In genomic region chr3:143170676-143171075, GRCh38 we compare ENCODE assay signal across 9 cellular contexts. TPM values are rescaled to one million over a fixed set of nuclear protein-coding genes. Genes with fewer than 3 reads are reported as not detected.
DNase-seq lines count a peak whose midpoint lies in the region; FAIRE-seq lines count a peak whose summit lies in the region.
"Had no signal": no experiment of that assay in that cellular context is flagged by ENCODE, and none has a peak within 500 bp of the region (broad histone marks: within the 10 kb centered on the region; RNA-seq: fewer than 3 reads in every experiment).

No MANE protein-coding gene starts in this region.

- no peaks in the 10 kb centered on the region for H3K9me3 ChIP-seq in skeletal muscle tissue (ENCODE audit: control insufficient read depth in 3 of 3, low read length in 3 of 3)

- H3K36me3 ChIP-seq in skeletal muscle tissue (ENCODE audit: control insufficient read depth in 3 of 3, insufficient read depth in 3 of 3, low read length in 3 of 3) = no peaks in the 10 kb centered on the region

- peak overlapping the region; percentile 33 for H3K27ac ChIP-seq in skeletal muscle tissue (ENCODE audit: low read depth, low read length)

- H3K36me3 Mint-ChIP-seq in activated CD4-positive, alpha-beta T cell treated with anti-CD3 and anti-CD28 coated beads, Interleukin-2, amount 10 ng/mL, durations not matched to agents 7 days and 5 days (ENCODE audit: low read depth) = peaks cover 25% of the 10 kb centered on the region

- H3K4me3 ChIP-seq in skeletal muscle tissue (ENCODE audit: low read length in 3 of 3) = no peak overlapping the region

- no peaks in the 10 kb centered on the region for H3K27me3 Mint-ChIP-seq in activated CD4-positive, alpha-beta T cell treated with anti-CD3 and anti-CD28 coated beads, Interleukin-2, amount 10 ng/mL, durations not matched to agents 7 days and 5 days

- H3K4me1 ChIP-seq in skeletal muscle tissue (ENCODE audit: control insufficient read depth in 3 of 3, insufficient read depth in 3 of 3, low read length in 3 of 3) = peaks cover 0 to 9% (median 0%) of the 10 kb centered on the region in 3 donors

- no peak for FAIRE-seq in RCC 7860 (lab: Jason Lieb, UNC)

- POLR2A ChIA-PET in activated CD4-positive, alpha-beta T cell treated with anti-CD3 and anti-CD28 coated beads, Interleukin-2, amount 10 ng/mL, durations not matched to agents 7 days and 5 days (lab: Charles Lee) = interaction anchor here (0.7 kb wide), 1 partner anchor 27 kb away, joined by 4 read pairs; no protein-coding TSS in a partner anchor

- no peak overlapping the region for H3K4me3 Mint-ChIP-seq in activated CD4-positive, alpha-beta T cell treated with anti-CD3 and anti-CD28 coated beads, Interleukin-2, amount 10 ng/mL, durations not matched to agents 7 days and 5 days
- H3K4me3 Mint-ChIP-seq: dendritic cell treated with granulocyte-macrophage colony-stimulating factor and Interleukin-4, amounts not matched to agents 40 ng/mL and 50 ng/mL, for 4 days had no signal

- H3K27me3 ChIP-seq in skeletal muscle tissue (ENCODE audit: control insufficient read depth in 3 of 3, insufficient read depth in 3 of 3, low read length in 3 of 3) = no peaks in the 10 kb centered on the region

- DNase-seq in activated CD4-positive, alpha-beta T cell treated with anti-CD3 and anti-CD28 coated beads, Interleukin-2, amount 10 ng/mL, durations not matched to agents 7 days and 5 days = no peak
- DNase-seq in activated CD4-positive, alpha-beta T cell treated with anti-CD3 and anti-CD28 coated beads for 48 hours = no peak
- peak; percentile 24 for DNase-seq in KBM-7
- DNase-seq in central memory CD4-positive, alpha-beta T cell = peak; percentile 8
- no peak for DNase-seq in RCC 7860 (ENCODE audit: low spot score)
- no peak for DNase-seq in activated CD4-positive, CD25-positive, alpha-beta regulatory T cell treated with anti-CD3 and anti-CD28 coated beads, Interleukin-2, amount 50 U/mL, for 72 hours
- no peak for DNase-seq in activated CD8-positive, alpha-beta memory T cell treated with anti-CD3 and anti-CD28 coated beads, Interleukin-2, amount 50 U/mL, for 48 hours

- peak overlapping the region; percentile 88 for H3K27ac Mint-ChIP-seq in activated CD4-positive, alpha-beta T cell treated with anti-CD3 and anti-CD28 coated beads, Interleukin-2, amount 10 ng/mL, durations not matched to agents 7 days and 5 days
- H3K27ac Mint-ChIP-seq: dendritic cell treated with granulocyte-macrophage colony-stimulating factor and Interleukin-4, amounts not matched to agents 40 ng/mL and 50 ng/mL, for 4 days had no signal

- CTCF ChIA-PET in activated CD4-positive, alpha-beta T cell treated with anti-CD3 and anti-CD28 coated beads, Interleukin-2, amount 10 ng/mL, durations not matched to agents 7 days and 5 days (lab: Charles Lee) = interaction anchor here (0.6 to 2.0 kb wide), 4 partner anchors 10 to 75 kb away, joined by 3 to 6 read pairs (median 3); no protein-coding TSS in a partner anchor

- no peak overlapping the region for H3K9ac ChIP-seq in skeletal muscle tissue (ENCODE audit: low read depth in 1 of 3, low read length in 3 of 3)

- in situ Hi-C loops in KBM-7 (cut with MboI; ENCODE audit: low pct_unique_long_range_greater_than_20kb, low sequenced_read_pairs) = no loop called here

- H3K4me1 Mint-ChIP-seq in activated CD4-positive, alpha-beta T cell treated with anti-CD3 and anti-CD28 coated beads, Interleukin-2, amount 10 ng/mL, durations not matched to agents 7 days and 5 days = peaks cover 50% of the 10 kb centered on the region

- peaks cover 23% of the 10 kb centered on the region for H3K9me3 Mint-ChIP-seq in activated CD4-positive, alpha-beta T cell treated with anti-CD3 and anti-CD28 coated beads, Interleukin-2, amount 10 ng/mL, durations not matched to agents 7 days and 5 days

RNA-seq across cellular contexts. Expression of gene CHST2, which starts 51.1 kb away (rescaled TPM):
- 1 to 10 TPM; 1.3 to 1.7 TPM for total RNA-seq in activated CD4-positive, alpha-beta T cell treated with anti-CD3 and anti-CD28 coated beads, Interleukin-2, amount 10 ng/mL, durations not matched to agents 7 days and 5 days
- 6.8 TPM for total RNA-seq in skeletal muscle tissue

Comparison
In these comparisons a context has a peak if more than half of its experiments do, and no peak if none do; other contexts are left out.
1. DNase-seq: peak in KBM-7 (single experiment) and central memory CD4-positive, alpha-beta T cell (single experiment); none in activated CD4-positive, alpha-beta T cell treated with anti-CD3 and anti-CD28 coated beads, Interleukin-2, amount 10 ng/mL, durations not matched to agents 7 days and 5 days (single experiment), activated CD4-positive, alpha-beta T cell treated with anti-CD3 and anti-CD28 coated beads for 48 hours (single experiment), RCC 7860 (single experiment), activated CD4-positive, CD25-positive, alpha-beta regulatory T cell treated with anti-CD3 and anti-CD28 coated beads, Interleukin-2, amount 50 U/mL, for 72 hours (single experiment) and activated CD8-positive, alpha-beta memory T cell treated with anti-CD3 and anti-CD28 coated beads, Interleukin-2, amount 50 U/mL, for 48 hours (single experiment).